15 cellular contexts compared by ENCODE assay signal in genomic region chr1:101298663-101299062, GRCh38.
"Had no signal": no experiment of that assay in that cellular context is flagged by ENCODE, and none has a peak within 500 bp of the region (broad histone marks: within the 10 kb centered on the region; RNA-seq: fewer than 3 reads in every experiment).

No MANE protein-coding gene starts in this region.

- H3K9me3 Mint-ChIP-seq: activated T-helper 1 cell treated with anti-CD3 and anti-CD28 coated beads, Interleukin-12 subunit alpha, Interleukin-12 subunit beta, Interleukin-2, Interleukin-4 antibody, amounts not matched to agents 30 ng/mL and 10 ng/mL and 1 ng/mL, durations not matched to agents 14 hours and 24 hours and 36 hours; nephron progenitor cell; T-helper 2 cell treated with Interferon-gamma antibody and Interleukin-4, amounts not matched to agents 5 μg/mL and 100 μg/mL, for 36 hours had no signal

- H3K36me3 ChIP-seq: esophagus muscularis mucosa had no signal

- H3K9me3 ChIP-seq: esophagus muscularis mucosa had no signal

- H3K4me1 ChIP-seq: esophagus muscularis mucosa had no signal

- ATAC-seq: activated CD8-positive, alpha-beta T cell treated with anti-CD3 and anti-CD28 coated beads for 36 hours had no signal

- H3K27ac Mint-ChIP-seq: activated CD8-positive, alpha-beta T cell treated with anti-CD3 and anti-CD28 coated beads for 36 hours; activated T-helper 1 cell treated with anti-CD3 and anti-CD28 coated beads, Interleukin-12 subunit alpha, Interleukin-12 subunit beta, Interleukin-2, Interleukin-4 antibody, amounts not matched to agents 30 ng/mL and 10 ng/mL and 1 ng/mL, durations not matched to agents 14 hours and 24 hours and 36 hours; nephron progenitor cell; T-helper 2 cell treated with Interferon-gamma antibody and Interleukin-4, amounts not matched to agents 5 μg/mL and 100 μg/mL, for 36 hours had no signal

- H3K27ac ChIP-seq: esophagus muscularis mucosa had no signal

- DNase-seq: activated CD4-positive, alpha-beta T cell treated with anti-CD3 and anti-CD28 coated beads for 1 hour; activated CD8-positive, alpha-beta T cell treated with anti-CD3 and anti-CD28 coated beads for 36 hours; activated naive CD4-positive, alpha-beta T cell treated with Interleukin-2 at 50 U/mL for 16 hours; kidney glomerular epithelial cell; nephron progenitor cell; occipital lobe; right cardiac atrium; small intestine; stimulated activated CD4-positive, alpha-beta T cell treated with anti-CD3 and anti-CD28 coated beads, Interleukin-4, amount 100 ng/mL, for 4 hours; stimulated activated CD8-positive, alpha-beta memory T cell treated with anti-CD3 and anti-CD28 coated beads, Interleukin-4, amount 100 ng/mL, for 48 hours; stimulated activated naive CD4-positive, alpha-beta T cell treated with Interleukin-2 at 50 U/mL for 16 hours; trophoblast cell had no signal

- H3K4me3 ChIP-seq: esophagus muscularis mucosa had no signal

- H3K4me3 Mint-ChIP-seq: activated CD8-positive, alpha-beta T cell treated with anti-CD3 and anti-CD28 coated beads for 36 hours; activated T-helper 1 cell treated with anti-CD3 and anti-CD28 coated beads, Interleukin-12 subunit alpha, Interleukin-12 subunit beta, Interleukin-2, Interleukin-4 antibody, amounts not matched to agents 30 ng/mL and 10 ng/mL and 1 ng/mL, durations not matched to agents 14 hours and 24 hours and 36 hours; nephron progenitor cell; T-helper 2 cell treated with Interferon-gamma antibody and Interleukin-4, amounts not matched to agents 5 μg/mL and 100 μg/mL, for 36 hours had no signal
